9 cellular contexts compared by ENCODE assay signal in genomic region chr2:54574107-54574859, GRCh38.
DNase-seq lines count a peak whose midpoint lies in the region; ATAC-seq and TF ChIP-seq lines count a peak whose summit lies in the region.
"Had no signal": no experiment of that assay in that cellular context is flagged by ENCODE, and none has a peak within 500 bp of the region (broad histone marks: within the 10 kb centered on the region; RNA-seq: fewer than 3 reads in every experiment).

No MANE protein-coding gene starts in this region.

- CTCF ChIA-PET in Calu3 (lab: Charles Lee) = interaction anchor here (1.1 kb wide), 1 partner anchor 27 kb away, joined by 3 read pairs; no protein-coding TSS in a partner anchor

- intact Hi-C loops in Calu3 (cut with micrococcal nuclease; ENCODE audit: unreplicated experiment) = loop anchor here (5.0 kb wide), 2 partner anchors 52 to 58 kb away; no protein-coding TSS in a partner anchor
- intact Hi-C loops in left cardiac atrium (cut with DNase I) = no loop called here

- TF ChIP-seq CTCF in Calu3 (IDR thresholded peaks at IDR 0.05; ENCODE audit: unreplicated experiment) = no peak
- TF ChIP-seq CTCF in HFFc6 (IDR thresholded peaks at IDR 0.05) = no peak

- DNase-seq in Calu3 (no peak), HFFc6 (no peak), NCI-H526 treated with DMSO at 0.1 percent for 48 hours (lab: John Stamatoyannopoulos, UW) (peak; percentile 68), left cardiac atrium (peak; percentile 43), HuH-7.5 (ENCODE audit: low spot score) (no peak), COLO829 (ENCODE audit: low spot score) (no peak)
- DNase-seq in activated T-cell treated with anti-CD3 and anti-CD28 coated beads, Interleukin-2, amount 50 U/mL, for 1 hour = peak; percentile 71

- H3K27ac Mint-ChIP-seq in Calu3 (ENCODE audit: unreplicated experiment) = peak overlapping the region; percentile 98
- H3K27ac Mint-ChIP-seq in HFFc6 = peak overlapping the region; percentile 22; the same call in 1 of the 2 replicates
- peak overlapping the region; percentile 96 for H3K27ac Mint-ChIP-seq in stimulated activated memory B cell treated with anti-CD40 and anti-IgM and Interleukin-4, amounts not matched to agents 10 μg/mL and 1 μg/mL and 100 μg/mL, for 72 hours

- H3K36me3 Mint-ChIP-seq in Calu3 (ENCODE audit: insufficient read depth, unreplicated experiment) (peaks cover 96% of the 10 kb centered on the region), HFFc6 (ENCODE audit: low read depth) (peaks cover 12% of the 10 kb centered on the region)
- H3K36me3 Mint-ChIP-seq in stimulated activated memory B cell treated with anti-CD40 and anti-IgM and Interleukin-4, amounts not matched to agents 10 μg/mL and 1 μg/mL and 100 μg/mL, for 72 hours = peaks cover 23% of the 10 kb centered on the region

- H3K4me3 Mint-ChIP-seq in Calu3 (ENCODE audit: low read depth, unreplicated experiment) = peak overlapping the region; percentile 84
- H3K4me3 Mint-ChIP-seq in HFFc6 = no peak overlapping the region
- H3K4me3 Mint-ChIP-seq in stimulated activated memory B cell treated with anti-CD40 and anti-IgM and Interleukin-4, amounts not matched to agents 10 μg/mL and 1 μg/mL and 100 μg/mL, for 72 hours = peak overlapping the region; percentile 60

- H3K9me3 Mint-ChIP-seq in Calu3 (ENCODE audit: low read depth, unreplicated experiment) = no peaks in the 10 kb centered on the region
- H3K9me3 Mint-ChIP-seq in HFFc6 = no peaks in the 10 kb centered on the region
- H3K9me3 Mint-ChIP-seq in stimulated activated memory B cell treated with anti-CD40 and anti-IgM and Interleukin-4, amounts not matched to agents 10 μg/mL and 1 μg/mL and 100 μg/mL, for 72 hours = no peaks in the 10 kb centered on the region

- H3K4me1 Mint-ChIP-seq in Calu3 (ENCODE audit: low read depth, unreplicated experiment) = peaks cover 100% of the 10 kb centered on the region
- peaks cover 73% of the 10 kb centered on the region for H3K4me1 Mint-ChIP-seq in HFFc6 (ENCODE audit: low read depth)
- peaks cover 100% of the 10 kb centered on the region for H3K4me1 Mint-ChIP-seq in stimulated activated memory B cell treated with anti-CD40 and anti-IgM and Interleukin-4, amounts not matched to agents 10 μg/mL and 1 μg/mL and 100 μg/mL, for 72 hours

- BruUV-seq in Calu3 (replicated peaks; lab: Mats Ljungman, UMichigan) = no TSS peak

- no peaks in the 10 kb centered on the region for H3K27me3 Mint-ChIP-seq in Calu3 (ENCODE audit: unreplicated experiment)
- no peaks in the 10 kb centered on the region; the same call in 1 of the 2 replicates for H3K27me3 Mint-ChIP-seq in HFFc6 (ENCODE audit: insufficient read depth)
- H3K27me3 Mint-ChIP-seq in stimulated activated memory B cell treated with anti-CD40 and anti-IgM and Interleukin-4, amounts not matched to agents 10 μg/mL and 1 μg/mL and 100 μg/mL, for 72 hours = no peaks in the 10 kb centered on the region

- ATAC-seq in left cardiac atrium = peak; percentile 41 to 44
- peak; percentile 71 for ATAC-seq in stimulated activated memory B cell treated with anti-CD40 and anti-IgM and Interleukin-4, amounts not matched to agents 10 μg/mL and 1 μg/mL and 100 μg/mL, for 72 hours
- ATAC-seq: HCT116 had no signal

Comparison
In these comparisons a context has a peak if more than half of its experiments do, and no peak if none do; other contexts are left out.
1. DNase-seq: peak in NCI-H526 treated with DMSO at 0.1 percent for 48 hours (single experiment), activated T-cell treated with anti-CD3 and anti-CD28 coated beads, Interleukin-2, amount 50 U/mL, for 1 hour (single experiment) and left cardiac atrium (single experiment); none in Calu3 (single experiment), HFFc6 (single experiment), HuH-7.5 (single experiment) and COLO829 (single experiment).
2. H3K27ac Mint-ChIP-seq: peak in every context shown above with its lines; median percentile 98 in Calu3; 96 in stimulated activated memory B cell treated with anti-CD40 and anti-IgM and Interleukin-4, amounts not matched to agents 10 μg/mL and 1 μg/mL and 100 μg/mL, for 72 hours; 22 in HFFc6.